In genomic region chr2:68251855-68252406, GRCh38 we compare ENCODE assay signal across 8 cellular contexts. TPM values are rescaled to one million over a fixed set of nuclear protein-coding genes. Genes with fewer than 3 reads are reported as not detected.
DNase-seq lines count a peak whose midpoint lies in the region; ATAC-seq, FAIRE-seq and TF ChIP-seq lines count a peak whose summit lies in the region.

No MANE protein-coding gene starts in this region.

- peak overlapping the region; percentile 85 for H3K4me3 ChIP-seq in GM12878

- H3K9ac ChIP-seq in GM12878 (ENCODE audit: control insufficient read depth, insufficient read depth, low read length), result peak overlapping the region; percentile 92

- FAIRE-seq in GM12878 (lab: Jason Lieb, UNC), result no peak

- peak overlapping the region; percentile 57; the same call in 1 of the 2 replicates for H2AFZ ChIP-seq in GM12878 (ENCODE audit: control insufficient read depth, low read depth, low read length)

- TF ChIP-seq RAD21 in GM12878 (IDR thresholded peaks at IDR 0.05; ENCODE audit: insufficient read depth, low read depth, low read length), result no peak

- in situ Hi-C loops in GM12878 (cut with MboI), result no loop called here

- peaks cover 18% of the 10 kb centered on the region for H3K4me1 ChIP-seq in GM12878 (ENCODE audit: control insufficient read depth, insufficient read depth, low read length)

- POLR2A ChIA-PET in GM12878 (lab: Charles Lee), result interaction anchor here (0.7 to 1.5 kb wide), 4 partner anchors 94 to 191 kb away, joined by 3 read pairs; partner anchors contain the start of gene PNO1

- ATAC-seq in GM18511 (IDR thresholded peaks at IDR 0.05; ENCODE audit: unreplicated experiment), result peak; percentile 7
- ATAC-seq in HG02852 (IDR thresholded peaks at IDR 0.05; ENCODE audit: unreplicated experiment), result peak; percentile 11
- 0 out of 3 replicates have a peak, but pooled peaks have one; percentile 3 for ATAC-seq in GM12878

- H3K27me3 ChIP-seq in GM12878 (replicated peaks in 1 of 2; ENCODE audit: control insufficient read depth in 2 of 2, insufficient read depth in 2 of 2, low read length in 1 of 2), result no peaks in the 10 kb centered on the region

- peak overlapping the region; percentile 91 for H3K27ac ChIP-seq in GM12878 (ENCODE audit: control insufficient read depth, insufficient read depth)

- RAD21 ChIA-PET in GM12878 (lab: Charles Lee; ENCODE audit: unreplicated experiment), result interaction anchor here (0.7 to 2.6 kb wide), 11 partner anchors 15 to 189 kb away, joined by 3 to 15 read pairs (median 4); partner anchors contain the start of gene PLEK

- peaks cover 2% of the 10 kb centered on the region; the same call in 1 of the 2 replicates for H4K20me1 ChIP-seq in GM12878 (ENCODE audit: control insufficient read depth, insufficient read depth)

- no peak overlapping the region for H3K4me2 ChIP-seq in GM12878 (ENCODE audit: control insufficient read depth, insufficient read depth)

- WGBS in GM12878 (ENCODE audit: insufficient coverage, insufficient replicate concordance, low lambda C conversion rate, missing lambda C conversion rate), result 0% methylated on average over 37 of the region's 78 CpGs

- SMC1A ChIA-PET in GM12878 (lab: Charles Lee; ENCODE audit: uncharacterized antibody, unreplicated experiment), result interaction anchor here (1.7 to 3.4 kb wide), 3 partner anchors 95 to 130 kb away, joined by 7 to 14 read pairs (median 13); no protein-coding TSS in a partner anchor

- no peak for TF ChIP-seq EP300 in GM12878 (IDR thresholded peaks at IDR 0.05; ENCODE audit: borderline replicate concordance in 1 of 2, control insufficient read depth in 1 of 2, low read depth in 2 of 2, low read length in 2 of 2)

- peaks cover 67% of the 10 kb centered on the region for H3K79me2 ChIP-seq in GM12878 (ENCODE audit: control insufficient read depth, insufficient read depth, low read length)

- no peaks in the 10 kb centered on the region for H3K36me3 ChIP-seq in GM12878 (ENCODE audit: control insufficient read depth in 2 of 2, insufficient read depth in 2 of 2, low read length in 1 of 2)

- CTCF ChIA-PET in GM12878 (lab: Yijun Ruan, JAX), result interaction anchor here (1.4 to 4.4 kb wide), 4 partner anchors 57 to 189 kb away, joined by 3 to 14 read pairs (median 4); partner anchors contain the start of gene PNO1

- H3K9me3 ChIP-seq in GM12878 (replicated peaks; ENCODE audit: control insufficient read depth, insufficient read depth, low read length), result no peaks in the 10 kb centered on the region

- no TSS peak for BruUV-seq in GM12878 (replicated peaks; lab: Mats Ljungman, UMichigan)

- intact Hi-C loops in GM12878 (cut with micrococcal nuclease; ENCODE audit: unreplicated experiment), result loop anchor here (2.0 to 5.0 kb wide), 4 partner anchors 49 to 190 kb away; partner anchors contain the start of gene PLEK

- DNase-seq in T-helper 2 cell (peak; percentile 11 to 57 (median 41)), GM12878 (ENCODE audit: low read depth, low spot score) (no peak), kidney tubule cell (ENCODE audit: low spot score) (peak; percentile 18), AML-193 (lab: John Stamatoyannopoulos, UW) (no peak), OCI-M1 (lab: John Stamatoyannopoulos, UW) (no peak)
- peak; percentile 51 for DNase-seq in stimulated activated CD4-positive, alpha-beta T cell treated with anti-CD3 and anti-CD28 coated beads, Interleukin-4, amount 100 ng/mL, for 1 hour

- 0 out of 2 replicates have a peak, but pooled peaks have one; percentile 15 for TF ChIP-seq POLR2A in GM12878 (IDR thresholded peaks at IDR 0.05; ENCODE audit: low read depth, low read length)

- no peak for TF ChIP-seq CTCF in GM12878 (IDR thresholded peaks at IDR 0.05 in 2 of 3, conservative IDR thresholded peaks at IDR 0.05 in 1 of 3; ENCODE audit: control insufficient read depth in 2 of 3, extremely low read depth in 1 of 3, insufficient read depth in 1 of 3, low read depth in 3 of 3, low read length in 3 of 3)

TF ChIP-seq in GM12878, 131 proteins besides CTCF, POLR2A, EP300 and RAD21:
- peak in 1 of 2 experiments; percentile 81; a peak in 1 of 3 replicates for TF ChIP-seq EGR1 (IDR thresholded peaks at IDR 0.05; ENCODE audit: borderline replicate concordance in 1 of 2, low read depth in 2 of 2, low read length in 2 of 2)
- no peak for TF ChIP-seq IKZF2 (IDR thresholded peaks at IDR 0.05)
- TF ChIP-seq GABPA (IDR thresholded peaks at IDR 0.05; ENCODE audit: low read depth), result no peak
- peak; percentile 48; the same call in 1 of the 2 replicates for TF ChIP-seq LARP7 (IDR thresholded peaks at IDR 0.05)
- TF ChIP-seq IRF5 (IDR thresholded peaks at IDR 0.05; ENCODE audit: borderline replicate concordance), result no peak
- no peak for TF ChIP-seq ETV6 (conservative IDR thresholded peaks at IDR 0.05 in 1 of 2, IDR thresholded peaks at IDR 0.05 in 1 of 2; ENCODE audit: borderline replicate concordance in 1 of 2, low read depth in 1 of 2)
- TF ChIP-seq STAT1 (conservative IDR thresholded peaks at IDR 0.05), result no peak
- TF ChIP-seq ASH2L (IDR thresholded peaks at IDR 0.05; ENCODE audit: borderline replicate concordance, low read depth), result peak; percentile 81; the same call in 1 of the 2 replicates

RNA-seq across cellular contexts. Expression of gene PPP3R1, which starts 0.4 kb away (rescaled TPM):
- total RNA-seq in GM12878 (2013; cell fraction: nucleolus; rRNA removed), result 13.2 and 14.7 TPM in 2 replicates
- total RNA-seq in GM12878 (2014; rRNA removed) (15.3 and 16.2 TPM in 2 replicates), GM12878 (2014; rRNA removed; fragmentation: Illumina TruSeq; extraction: Trizol) (25.7 and 26.1 TPM in 2 replicates), GM12878 (2021) (61.0 and 62.5 TPM in 2 replicates)
- 20.5 TPM for polyA plus RNA-seq in GM12878 (2011; ENCODE audit: low read depth)
- polyA plus RNA-seq in GM12878 (2011; rRNA removed) (16.3 and 26.3 TPM in 2 replicates), GM12878 (2014; fragmentation: Illumina TruSeq; extraction: Trizol) (43.0 and 55.7 TPM in 2 replicates), GM12878 (2014; fragmentation: Nextera tagmentation; extraction: Ambion mirVana) (1 to 10 TPM; 5.4 to 9.7 TPM), GM12878 (2014; rRNA removed) (18.5 TPM in 2 replicates), GM12878 (2016; fragmentation: Nextera tagmentation; extraction: Ambion mirVana) (1 to 10 TPM; 1.5 to 6.2 TPM)
- 5.5 and 9.1 TPM in 2 replicates for polyA plus RNA-seq in GM12878 (2011; cell fraction: cytosol; rRNA removed)
- polyA plus RNA-seq in GM12878 (2011; cell fraction: nucleus; rRNA removed), result 5.3 and 7.9 TPM in 2 replicates
- polyA plus RNA-seq in GM12878 (2012), result 30.7 and 36.5 TPM in 2 replicates
- 13.3 and 19.5 TPM in 2 replicates for polyA minus RNA-seq in GM12878 (2011; rRNA and poly(A)+ RNA removed)
- polyA minus RNA-seq in GM12878 (2011; cell fraction: cytosol; rRNA and poly(A)+ RNA removed), result 15.0 and 16.9 TPM in 2 replicates
- polyA minus RNA-seq in GM12878 (2011; cell fraction: nucleus; rRNA and poly(A)+ RNA removed), result 4.8 and 8.7 TPM in 2 replicates

Comparison
In these comparisons a context has a peak if more than half of its experiments do, and no peak if none do; other contexts are left out.
1. DNase-seq: peak in T-helper 2 cell (5 of 5), kidney tubule cell (single experiment) and stimulated activated CD4-positive, alpha-beta T cell treated with anti-CD3 and anti-CD28 coated beads, Interleukin-4, amount 100 ng/mL, for 1 hour (single experiment); none in GM12878 (single experiment), AML-193 (0 of 2) and OCI-M1 (single experiment).
2. Peak in every context shown above with its lines, with median percentiles within 50 percentile points of each other: ATAC-seq.